In genomic region chr14:77988966-77989365, GRCh38 we compare ENCODE assay signal across 10 cellular contexts.
DNase-seq lines count a peak whose midpoint lies in the region; ATAC-seq and TF ChIP-seq lines count a peak whose summit lies in the region.
"Had no signal": no experiment of that assay in that cellular context is flagged by ENCODE, and none has a peak within 500 bp of the region (broad histone marks: within the 10 kb centered on the region; RNA-seq: fewer than 3 reads in every experiment).

No MANE protein-coding gene starts in this region.

- peak; percentile 2 for DNase-seq in HS-27A (ENCODE audit: low read depth)
- peak in 9 of 10 donors; percentile 66 to 95 (median 88) for DNase-seq in dorsolateral prefrontal cortex
- peak; percentile 93 for DNase-seq in kidney tubule cell (ENCODE audit: low spot score)
- DNase-seq in superior temporal gyrus (ENCODE audit: extremely low spot score): peak; percentile 96
- no peak for DNase-seq in activated CD8-positive, alpha-beta memory T cell treated with anti-CD3 and anti-CD28 coated beads, Interleukin-2, amount 50 U/mL, for 4 hours
- DNase-seq in NCI-H2196 (lab: John Stamatoyannopoulos, UW; ENCODE audit: unreplicated experiment): no peak
- DNase-seq: NCI-H2029 treated with DMSO at 0.1 percent for 48 hours had no signal

- intact Hi-C loops in dorsolateral prefrontal cortex (cut with DNase I): no loop called here

- no peak for ATAC-seq in GM18873 (IDR thresholded peaks at IDR 0.05; ENCODE audit: low FRiP score, unreplicated experiment)
- no peak for ATAC-seq in HG03025 (IDR thresholded peaks at IDR 0.05; ENCODE audit: low FRiP score, unreplicated experiment)

- no peaks in the 10 kb centered on the region for H3K27me3 ChIP-seq in dorsolateral prefrontal cortex

- H3K4me3 ChIP-seq in dorsolateral prefrontal cortex: peak overlapping the region in 17 of 59 donors; percentile 4 to 44 (median 26)
- H3K4me3 ChIP-seq: SK-N-MC had no signal

- peak overlapping the region; percentile 72 to 99 (median 94) for H3K27ac ChIP-seq in dorsolateral prefrontal cortex
- H3K27ac ChIP-seq: SK-N-MC had no signal

- TF ChIP-seq CTCF in dorsolateral prefrontal cortex (IDR thresholded peaks at IDR 0.05 in 54 of 56, conservative IDR thresholded peaks at IDR 0.05 in 2 of 56; ENCODE audit: low read depth in 1 of 56, partially characterized antibody in 56 of 56): peak in 4 of 56 donors; percentile 3 to 19 (median 14)

Comparison
In these comparisons a context has a peak if more than half of its experiments do, and no peak if none do; other contexts are left out.
1. DNase-seq: peak in HS-27A (single experiment), dorsolateral prefrontal cortex (9 of 10), kidney tubule cell (single experiment) and superior temporal gyrus (single experiment); none in activated CD8-positive, alpha-beta memory T cell treated with anti-CD3 and anti-CD28 coated beads, Interleukin-2, amount 50 U/mL, for 4 hours (single experiment) and NCI-H2196 (single experiment).